ENCODE assay signal across 19 cellular contexts in the genomic region with DNA sequence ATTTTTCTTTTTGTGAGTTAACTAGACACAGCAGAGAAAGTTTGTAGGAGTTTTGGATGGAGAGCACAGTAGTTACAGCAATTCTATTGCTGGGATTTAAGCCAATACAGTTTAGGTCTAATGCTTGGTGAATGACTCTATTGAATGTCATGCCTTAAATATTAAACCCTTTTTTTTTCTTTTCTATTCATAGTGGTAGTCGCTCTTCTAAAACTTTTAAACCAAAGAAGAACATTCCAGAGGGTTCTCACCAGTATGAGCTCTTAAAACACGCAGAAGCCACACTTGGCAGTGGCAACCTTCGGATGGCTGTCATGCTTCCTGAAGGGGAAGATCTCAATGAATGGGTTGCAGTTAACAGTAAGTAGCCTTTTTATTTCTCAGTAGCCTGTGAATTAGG. TPM values are rescaled to one million over a fixed set of nuclear protein-coding genes. Genes with fewer than 3 reads are reported as not detected.
DNase-seq lines count a peak whose midpoint lies in the region; ATAC-seq, FAIRE-seq and TF ChIP-seq lines count a peak whose summit lies in the region.
"Had no signal": no experiment of that assay in that cellular context is flagged by ENCODE, and none has a peak within 500 bp of the region (broad histone marks: within the 10 kb centered on the region; RNA-seq: fewer than 3 reads in every experiment).

No MANE protein-coding gene starts in this region.

- FAIRE-seq in GM12891 (lab: Jason Lieb, UNC) = no peak
- FAIRE-seq: GM12892 had no signal

- TF ChIP-seq CTCF in DND-41 (IDR thresholded peaks at IDR 0.05; ENCODE audit: borderline replicate concordance, extremely low read depth, low read length, poor library complexity, severe bottlenecking) (no peak), fibroblast of mammary gland (conservative IDR thresholded peaks at IDR 0.05; ENCODE audit: control insufficient read depth, insufficient read depth, low read depth, low read length) (no peak)

- H3K27ac ChIP-seq in DND-41 (ENCODE audit: low read length) = peak overlapping the region; percentile 57; the same call in 1 of the 2 replicates
- H3K27ac ChIP-seq: BLaER1, esophagus squamous epithelium, HL-60, transverse colon had no signal

- H3K9me3 ChIP-seq in DND-41 (ENCODE audit: insufficient read depth, low read length, severe bottlenecking) = no peaks in the 10 kb centered on the region
- H3K9me3 ChIP-seq: BLaER1, esophagus squamous epithelium, transverse colon had no signal

- H3K4me1 ChIP-seq in DND-41 (ENCODE audit: insufficient read depth, low read length) = peaks cover 3% of the 10 kb centered on the region
- H3K4me1 ChIP-seq: BLaER1, esophagus squamous epithelium, transverse colon had no signal

- no peak overlapping the region for H3K9ac ChIP-seq in DND-41 (ENCODE audit: low read depth, low read length)
- H3K9ac ChIP-seq: BLaER1 had no signal

- no peak overlapping the region for H2AFZ ChIP-seq in DND-41 (ENCODE audit: low read depth, low read length)

- H3K27me3 ChIP-seq in DND-41 (ENCODE audit: insufficient read depth, low read length, poor library complexity) = no peaks in the 10 kb centered on the region
- H3K27me3 ChIP-seq: BLaER1, esophagus squamous epithelium, transverse colon had no signal

- peaks cover 78% of the 10 kb centered on the region for H3K79me2 ChIP-seq in DND-41 (ENCODE audit: insufficient read depth, low read length)

- H3K4me3 ChIP-seq in DND-41 (ENCODE audit: low read depth in 1 of 2, low read length in 2 of 2) (no peak overlapping the region), fibroblast of mammary gland (ENCODE audit: control insufficient read depth, low read depth, low read length) (no peak overlapping the region)
- H3K4me3 ChIP-seq: BLaER1, esophagus squamous epithelium, lung, transverse colon had no signal

- ATAC-seq in DND-41 (ENCODE audit: insufficient read depth, low read depth) (no peak), SK-N-SH treated with all-trans-retinoic acid at 6 μM for 48 hours (peak; percentile 58)
- ATAC-seq: right cardiac atrium had no signal

- peaks cover 4% of the 10 kb centered on the region; the same call in 1 of the 2 replicates for H4K20me1 ChIP-seq in DND-41 (ENCODE audit: insufficient read depth, low read length)

- no peak for DNase-seq in DND-41
- DNase-seq in fibroblast of mammary gland (ENCODE audit: low read depth) = peak; percentile 65
- peak; percentile 15 for DNase-seq in renal cortical epithelial cell (ENCODE audit: low read depth)
- no peak for DNase-seq in head of caudate nucleus
- DNase-seq in erythroblast (lab: John Stamatoyannopoulos, UW) = no peak
- no peak for DNase-seq in GM12891 (ENCODE audit: insufficient read length, low spot score)
- DNase-seq in amygdala (lab: John Stamatoyannopoulos, UW) = no peak
- DNase-seq: activated CD4-positive, alpha-beta T cell treated with anti-CD3 and anti-CD28 coated beads for 48 hours; esophagus squamous epithelium; Karpas-422; NCI-H1436 treated with DMSO at 0.1 percent for 48 hours; right cardiac atrium; SHP77 treated with DMSO at 0.1 percent for 48 hours; transverse colon had no signal

- H3K36me3 ChIP-seq in DND-41 (ENCODE audit: insufficient read depth, low read length) = peaks cover 54% of the 10 kb centered on the region

- no peak overlapping the region for H3K4me2 ChIP-seq in DND-41 (ENCODE audit: insufficient read depth, low read length)
- H3K4me2 ChIP-seq: BLaER1 had no signal

- TF ChIP-seq POLR2A in erythroblast (IDR thresholded peaks at IDR 0.05; ENCODE audit: low read length) (no peak), GM12891 (IDR thresholded peaks at IDR 0.05; ENCODE audit: low read depth, low read length) (no peak)

- intact Hi-C loops in head of caudate nucleus (cut with DNase I) = no loop called here

TF ChIP-seq in SK-N-SH treated with all-trans-retinoic acid at 6 μM for 48 hours, 23 proteins besides CTCF, POLR2A, EP300 and RAD21 (continues in another document):
- TF ChIP-seq, protein P1, sequence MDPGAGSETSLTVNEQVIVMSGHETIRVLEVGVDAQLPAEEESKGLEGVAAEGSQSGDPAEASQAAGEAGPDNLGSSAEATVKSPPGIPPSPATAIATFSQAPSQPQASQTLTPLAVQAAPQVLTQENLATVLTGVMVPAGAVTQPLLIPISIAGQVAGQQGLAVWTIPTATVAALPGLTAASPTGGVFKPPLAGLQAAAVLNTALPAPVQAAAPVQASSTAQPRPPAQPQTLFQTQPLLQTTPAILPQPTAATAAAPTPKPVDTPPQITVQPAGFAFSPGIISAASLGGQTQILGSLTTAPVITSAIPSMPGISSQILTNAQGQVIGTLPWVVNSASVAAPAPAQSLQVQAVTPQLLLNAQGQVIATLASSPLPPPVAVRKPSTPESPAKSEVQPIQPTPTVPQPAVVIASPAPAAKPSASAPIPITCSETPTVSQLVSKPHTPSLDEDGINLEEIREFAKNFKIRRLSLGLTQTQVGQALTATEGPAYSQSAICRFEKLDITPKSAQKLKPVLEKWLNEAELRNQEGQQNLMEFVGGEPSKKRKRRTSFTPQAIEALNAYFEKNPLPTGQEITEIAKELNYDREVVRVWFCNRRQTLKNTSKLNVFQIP (CRISPR knock-in tag; IDR thresholded peaks at IDR 0.05; ENCODE audit: borderline replicate concordance, low read depth) = no peak
- TF ChIP-seq ARNTL (CRISPR knock-in tag; IDR thresholded peaks at IDR 0.05; ENCODE audit: borderline replicate concordance, low read depth) (no peak), ZNF70 (CRISPR knock-in tag; IDR thresholded peaks at IDR 0.05) (no peak), TOX (CRISPR knock-in tag; IDR thresholded peaks at IDR 0.05; ENCODE audit: borderline replicate concordance) (no peak), TCF4 (CRISPR knock-in tag; IDR thresholded peaks at IDR 0.05; ENCODE audit: borderline replicate concordance) (no peak), RARB (CRISPR knock-in tag; IDR thresholded peaks at IDR 0.05) (no peak), GLIS3 (CRISPR knock-in tag; IDR thresholded peaks at IDR 0.05) (no peak)
- TF ChIP-seq, protein P2, sequence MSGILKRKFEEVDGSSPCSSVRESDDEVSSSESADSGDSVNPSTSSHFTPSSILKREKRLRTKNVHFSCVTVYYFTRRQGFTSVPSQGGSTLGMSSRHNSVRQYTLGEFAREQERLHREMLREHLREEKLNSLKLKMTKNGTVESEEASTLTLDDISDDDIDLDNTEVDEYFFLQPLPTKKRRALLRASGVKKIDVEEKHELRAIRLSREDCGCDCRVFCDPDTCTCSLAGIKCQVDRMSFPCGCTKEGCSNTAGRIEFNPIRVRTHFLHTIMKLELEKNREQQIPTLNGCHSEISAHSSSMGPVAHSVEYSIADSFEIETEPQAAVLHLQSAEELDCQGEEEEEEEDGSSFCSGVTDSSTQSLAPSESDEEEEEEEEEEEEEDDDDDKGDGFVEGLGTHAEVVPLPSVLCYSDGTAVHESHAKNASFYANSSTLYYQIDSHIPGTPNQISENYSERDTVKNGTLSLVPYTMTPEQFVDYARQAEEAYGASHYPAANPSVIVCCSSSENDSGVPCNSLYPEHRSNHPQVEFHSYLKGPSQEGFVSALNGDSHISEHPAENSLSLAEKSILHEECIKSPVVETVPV (CRISPR knock-in tag; IDR thresholded peaks at IDR 0.05) = no peak

TF ChIP-seq in GM12891, 5 proteins besides CTCF, POLR2A, EP300 and RAD21:
- TF ChIP-seq SPI1 (IDR thresholded peaks at IDR 0.05; ENCODE audit: low read depth, low read length) = no peak
- TF ChIP-seq POU2F2 (IDR thresholded peaks at IDR 0.05; ENCODE audit: low read depth, low read length) = no peak
- TF ChIP-seq PAX5 (IDR thresholded peaks at IDR 0.05; ENCODE audit: insufficient read depth, low read length, severe bottlenecking) = no peak
- TF ChIP-seq POLR2AphosphoS5 (IDR thresholded peaks at IDR 0.05; ENCODE audit: low read depth, low read length) = no peak
- no peak for TF ChIP-seq TAF1 (IDR thresholded peaks at IDR 0.05; ENCODE audit: low read depth, low read length)

RNA-seq across cellular contexts. Expression of gene DCK, which starts 34.8 kb away (rescaled TPM):
- 13.8 and 21.2 TPM in 2 replicates for total RNA-seq in renal cortical epithelial cell
- 6.2 TPM for polyA plus RNA-seq in GM12891 (2012; ENCODE audit: low read depth, missing spikeins)

RNA-seq across cellular contexts. Expression of gene MOB1B, which starts 56.5 kb away (rescaled TPM):
- total RNA-seq in renal cortical epithelial cell = 16.0 and 32.2 TPM in 2 replicates
- 3.2 TPM for polyA plus RNA-seq in GM12891 (2012; ENCODE audit: low read depth, missing spikeins)

Comparison
In these comparisons a context has a peak if more than half of its experiments do, and no peak if none do; other contexts are left out.
1. DNase-seq: peak in fibroblast of mammary gland (single experiment) and renal cortical epithelial cell (single experiment); none in DND-41 (single experiment), head of caudate nucleus (0 of 42), erythroblast (0 of 2), GM12891 (single experiment) and amygdala (0 of 56).